In the genomic region with DNA sequence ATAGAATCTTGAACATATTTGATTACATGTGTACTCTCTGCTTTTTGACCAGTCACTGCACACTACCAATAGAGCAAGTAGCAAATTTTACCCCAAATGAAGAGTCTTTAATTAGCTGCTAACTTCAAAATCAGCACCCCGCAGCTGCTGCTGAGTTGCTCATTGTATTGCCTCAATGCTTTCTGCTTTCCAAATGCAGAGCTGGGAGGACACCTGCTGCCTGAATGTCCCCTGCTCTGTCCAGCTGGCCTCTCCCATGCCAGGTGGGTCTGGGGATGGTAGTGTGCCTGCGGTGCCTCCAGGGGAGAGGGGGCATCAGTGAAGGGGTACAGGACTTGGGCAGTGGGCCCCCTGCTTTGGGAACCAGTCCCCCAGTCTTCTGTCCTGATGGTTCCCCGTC, we compare ENCODE assay signal across 15 cellular contexts.
DNase-seq lines count a peak whose midpoint lies in the region; ATAC-seq and TF ChIP-seq lines count a peak whose summit lies in the region.
"Had no signal": no experiment of that assay in that cellular context is flagged by ENCODE, and none has a peak within 500 bp of the region (broad histone marks: within the 10 kb centered on the region; RNA-seq: fewer than 3 reads in every experiment).

No MANE protein-coding gene starts in this region.

- TF ChIP-seq CTCF in osteocyte (IDR thresholded peaks at IDR 0.05) = no peak

- no peaks in the 10 kb centered on the region for H3K27me3 Mint-ChIP-seq in memory B cell
- no peaks in the 10 kb centered on the region for H3K27me3 Mint-ChIP-seq in osteocyte (ENCODE audit: unreplicated experiment)

- DNase-seq in NCI-H1417 (lab: John Stamatoyannopoulos, UW) (peak in 2 of 3 experiments; percentile 42 to 82), NCI-H1417 treated with DMSO at 0.1 percent for 48 hours (lab: John Stamatoyannopoulos, UW) (no peak), NCI-H69 (lab: John Stamatoyannopoulos, UW) (peak; percentile 52), memory B cell (ENCODE audit: low spot score in 2 of 2) (no peak), NCI-H2227 (lab: John Stamatoyannopoulos, UW; ENCODE audit: unreplicated experiment) (no peak), osteocyte (ENCODE audit: extremely low spot score, unreplicated experiment) (no peak)
- DNase-seq: activated naive CD4-positive, alpha-beta T cell treated with anti-CD3 and anti-CD28 coated beads, Interleukin-2, amount 10 ng/mL, durations not matched to agents 7 days and 5 days; effector CD8-positive, alpha-beta T cell; immature natural killer cell; NCI-H1105; NCI-H82; Right ventricle myocardium superior had no signal

- H3K9me3 Mint-ChIP-seq in memory B cell (peaks cover 4% of the 10 kb centered on the region), osteocyte (ENCODE audit: unreplicated experiment) (peaks cover 3% of the 10 kb centered on the region)
- H3K9me3 Mint-ChIP-seq: immature natural killer cell had no signal

- peak overlapping the region; percentile 64 for H3K4me3 Mint-ChIP-seq in memory B cell
- H3K4me3 Mint-ChIP-seq in osteocyte (ENCODE audit: unreplicated experiment) = no peak overlapping the region
- H3K4me3 Mint-ChIP-seq: activated naive CD4-positive, alpha-beta T cell treated with anti-CD3 and anti-CD28 coated beads, Interleukin-2, amount 10 ng/mL, durations not matched to agents 7 days and 5 days; immature natural killer cell; mesothelial cell of epicardium had no signal

- H3K27ac Mint-ChIP-seq in memory B cell (peak overlapping the region; percentile 88), osteocyte (ENCODE audit: unreplicated experiment) (no peak overlapping the region)
- H3K27ac Mint-ChIP-seq: mesothelial cell of epicardium had no signal

- H3K36me3 Mint-ChIP-seq in memory B cell (peaks cover 2% of the 10 kb centered on the region), osteocyte (ENCODE audit: unreplicated experiment) (peaks cover 2% of the 10 kb centered on the region)
- H3K36me3 Mint-ChIP-seq: activated naive CD4-positive, alpha-beta T cell treated with anti-CD3 and anti-CD28 coated beads, Interleukin-2, amount 10 ng/mL, durations not matched to agents 7 days and 5 days had no signal

- peaks cover 59% of the 10 kb centered on the region for H3K4me1 Mint-ChIP-seq in memory B cell
- H3K4me1 Mint-ChIP-seq in osteocyte (ENCODE audit: unreplicated experiment) = peaks cover 9% of the 10 kb centered on the region

- ATAC-seq in GM21723 (IDR thresholded peaks at IDR 0.05; ENCODE audit: unreplicated experiment) (peak; percentile 21), memory B cell (ENCODE audit: low read depth) (no peak), GM18870 (IDR thresholded peaks at IDR 0.05; ENCODE audit: unreplicated experiment) (no peak)

Comparison
In these comparisons a context has a peak if more than half of its experiments do, and no peak if none do; other contexts are left out.
1. DNase-seq: peak in NCI-H1417 (2 of 3) and NCI-H69 (single experiment); none in NCI-H1417 treated with DMSO at 0.1 percent for 48 hours (single experiment), memory B cell (0 of 2), NCI-H2227 (single experiment) and osteocyte (single experiment).